Comparison of ENCODE assay signal across 10 cellular contexts in the genomic region with DNA sequence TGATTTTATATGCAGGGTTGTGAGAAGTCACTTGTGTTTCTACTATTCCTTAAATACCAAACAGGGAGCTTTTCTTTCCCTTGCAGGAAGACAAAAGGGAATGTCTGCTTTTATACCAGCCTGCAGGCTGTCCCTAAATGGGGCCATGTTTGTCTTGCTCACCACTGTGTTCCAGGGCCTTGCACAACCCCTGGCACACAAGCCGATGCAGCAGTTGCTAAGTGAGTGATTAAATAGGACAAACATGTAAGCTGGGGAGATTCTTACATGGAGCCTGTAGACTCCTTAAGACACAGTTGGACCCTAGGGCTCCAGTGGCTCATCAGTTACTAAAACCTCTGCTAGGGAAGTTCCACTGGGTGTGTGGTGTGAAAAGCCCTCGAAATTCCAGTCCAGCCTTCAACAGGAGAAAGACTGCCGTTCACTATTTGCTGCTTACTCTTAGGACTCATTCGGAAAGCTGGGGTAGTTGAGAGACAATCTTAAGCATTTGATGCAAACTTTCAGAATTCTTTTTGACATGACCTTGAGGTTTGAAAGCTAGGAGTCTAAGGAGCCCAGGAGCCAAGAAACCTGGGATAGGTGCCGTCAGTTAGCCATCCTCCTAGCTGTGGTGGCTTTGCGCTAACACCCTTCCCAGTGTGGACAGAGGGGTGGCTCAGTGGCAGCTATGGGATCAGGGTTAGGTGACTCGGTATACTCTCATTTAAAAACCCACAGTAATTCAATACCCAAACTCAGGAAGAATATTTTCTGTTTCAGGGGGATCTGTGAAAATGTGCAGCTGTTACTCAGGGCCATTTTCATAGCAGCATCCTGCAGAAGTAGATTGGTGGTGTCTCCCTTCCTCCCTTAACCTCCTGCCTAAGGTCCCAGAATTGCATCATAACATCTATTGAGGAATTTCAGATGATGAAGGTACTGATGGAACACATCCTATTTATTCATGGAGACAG. TPM values are rescaled to one million over a fixed set of nuclear protein-coding genes. Genes with fewer than 3 reads are reported as not detected.
DNase-seq lines count a peak whose midpoint lies in the region; ATAC-seq and TF ChIP-seq lines count a peak whose summit lies in the region.
"Had no signal": no experiment of that assay in that cellular context is flagged by ENCODE, and none has a peak within 500 bp of the region (broad histone marks: within the 10 kb centered on the region; RNA-seq: fewer than 3 reads in every experiment).

No MANE protein-coding gene starts in this region.

- peaks cover 0 to 2% of the 10 kb centered on the region in 2 donors for H3K36me3 ChIP-seq in left lung
- H3K36me3 ChIP-seq in stomach: peaks cover 0 to 21% (median 8%) of the 10 kb centered on the region in 4 donors
- H3K36me3 ChIP-seq in testis (ENCODE audit: low read depth, missing control alignments): no peaks in the 10 kb centered on the region
- H3K36me3 ChIP-seq: neutrophil had no signal

- H3K27ac ChIP-seq in cingulate gyrus (ENCODE audit: low read depth, low read length) (peak overlapping the region; percentile 47), left lung (no peak overlapping the region), stomach (peak overlapping the region in 4 of 5 donors; percentile 57 to 96 (median 66)), testis (no peak overlapping the region)
- H3K27ac ChIP-seq: neutrophil had no signal

- H3K9me3 ChIP-seq in left lung (no peaks in the 10 kb centered on the region), stomach (no peaks in the 10 kb centered on the region), testis (no peaks in the 10 kb centered on the region)
- H3K9me3 ChIP-seq: neutrophil had no signal

- intact Hi-C loops in left lung (cut with DNase I) (no loop called here), stomach (cut with DNase I; ENCODE audit: low total_unique reads) (no loop called here), testis (cut with DNase I; ENCODE audit: low total_unique reads) (no loop called here)
- intact Hi-C loops in activated CD8-positive, alpha-beta T cell treated with anti-CD3 and anti-CD28 coated beads for 36 hours (cut with micrococcal nuclease): no loop called here

- peak; percentile 82 for TF ChIP-seq EP300 in stomach (IDR thresholded peaks at IDR 0.05)

- ATAC-seq in left lung (peak; percentile 80), HG03196 (IDR thresholded peaks at IDR 0.05; ENCODE audit: unreplicated experiment) (no peak)
- ATAC-seq in activated CD8-positive, alpha-beta memory T cell treated with anti-CD3 and anti-CD28 coated beads, Interleukin-2, amount 10 ng/mL, durations not matched to agents 7 days and 5 days: no peak
- ATAC-seq in activated CD8-positive, alpha-beta T cell treated with anti-CD3 and anti-CD28 coated beads for 36 hours: no peak

- peak overlapping the region; percentile 64 for H3K27ac Mint-ChIP-seq in HFFc6
- H3K27ac Mint-ChIP-seq in activated CD8-positive, alpha-beta memory T cell treated with anti-CD3 and anti-CD28 coated beads, Interleukin-2, amount 10 ng/mL, durations not matched to agents 7 days and 5 days: no peak overlapping the region
- H3K27ac Mint-ChIP-seq in activated CD8-positive, alpha-beta T cell treated with anti-CD3 and anti-CD28 coated beads for 36 hours: no peak overlapping the region

- CTCF ChIA-PET in activated CD8-positive, alpha-beta memory T cell treated with anti-CD3 and anti-CD28 coated beads, Interleukin-2, amount 10 ng/mL, durations not matched to agents 7 days and 5 days (lab: Charles Lee): interaction anchor here (0.9 kb wide), 1 partner anchor 15 kb away, joined by 3 read pairs; no protein-coding TSS in a partner anchor
- CTCF ChIA-PET in activated CD8-positive, alpha-beta T cell treated with anti-CD3 and anti-CD28 coated beads for 36 hours (lab: Charles Lee): interaction anchor here (0.7 to 0.9 kb wide), 2 partner anchors 34 to 70 kb away, joined by 3 read pairs; no protein-coding TSS in a partner anchor

- H3K4me1 ChIP-seq in left lung (no peaks in the 10 kb centered on the region), stomach (peaks cover 0 to 57% (median 14%) of the 10 kb centered on the region in 4 donors), testis (no peaks in the 10 kb centered on the region)

- TF ChIP-seq POLR2A in stomach (IDR thresholded peaks at IDR 0.05) (no peak), testis (IDR thresholded peaks at IDR 0.05) (no peak)

- no peaks in the 10 kb centered on the region for H3K9me3 Mint-ChIP-seq in HFFc6
- no peaks in the 10 kb centered on the region for H3K9me3 Mint-ChIP-seq in activated CD8-positive, alpha-beta memory T cell treated with anti-CD3 and anti-CD28 coated beads, Interleukin-2, amount 10 ng/mL, durations not matched to agents 7 days and 5 days (ENCODE audit: low read depth)
- H3K9me3 Mint-ChIP-seq in activated CD8-positive, alpha-beta T cell treated with anti-CD3 and anti-CD28 coated beads for 36 hours: no peaks in the 10 kb centered on the region

- WGBS in stomach, 5 donors: 77 to 84% (median 79%) methylated on average over 7 of the region's 7 CpGs
- WGBS in testis, 2 donors: 86 to 90% methylated on average over 7 of the region's 7 CpGs

- peaks cover 18% of the 10 kb centered on the region for H3K4me1 Mint-ChIP-seq in HFFc6 (ENCODE audit: low read depth)
- no peaks in the 10 kb centered on the region for H3K4me1 Mint-ChIP-seq in activated CD8-positive, alpha-beta memory T cell treated with anti-CD3 and anti-CD28 coated beads, Interleukin-2, amount 10 ng/mL, durations not matched to agents 7 days and 5 days
- no peaks in the 10 kb centered on the region for H3K4me1 Mint-ChIP-seq in activated CD8-positive, alpha-beta T cell treated with anti-CD3 and anti-CD28 coated beads for 36 hours (ENCODE audit: low read depth)

- DNase-seq in HFFc6 (peak; percentile 27), left lung (no peak), stomach (peak; percentile 39), testis (no peak)
- no peak for DNase-seq in activated CD8-positive, alpha-beta memory T cell treated with anti-CD3 and anti-CD28 coated beads, Interleukin-2, amount 10 ng/mL, durations not matched to agents 7 days and 5 days
- no peak for DNase-seq in activated CD8-positive, alpha-beta T cell treated with anti-CD3 and anti-CD28 coated beads for 36 hours
- DNase-seq: activated naive CD4-positive, alpha-beta T cell had no signal

- no peak overlapping the region for H3K4me3 Mint-ChIP-seq in HFFc6
- no peak overlapping the region for H3K4me3 Mint-ChIP-seq in activated CD8-positive, alpha-beta memory T cell treated with anti-CD3 and anti-CD28 coated beads, Interleukin-2, amount 10 ng/mL, durations not matched to agents 7 days and 5 days
- H3K4me3 Mint-ChIP-seq in activated CD8-positive, alpha-beta T cell treated with anti-CD3 and anti-CD28 coated beads for 36 hours: no peak overlapping the region

- H3K4me3 ChIP-seq in left lung: no peak overlapping the region
- H3K4me3 ChIP-seq in stomach: no peak overlapping the region
- H3K4me3 ChIP-seq in testis: no peak overlapping the region

- POLR2A ChIA-PET in activated CD8-positive, alpha-beta T cell treated with anti-CD3 and anti-CD28 coated beads for 36 hours (lab: Charles Lee): no interaction called here

- H3K27me3 ChIP-seq in left lung: no peaks in the 10 kb centered on the region
- H3K27me3 ChIP-seq in stomach: no peaks in the 10 kb centered on the region
- no peaks in the 10 kb centered on the region for H3K27me3 ChIP-seq in testis
- H3K27me3 ChIP-seq: neutrophil had no signal

- TF ChIP-seq CTCF in HFFc6 (IDR thresholded peaks at IDR 0.05) (no peak), left lung (IDR thresholded peaks at IDR 0.05) (no peak), stomach (IDR thresholded peaks at IDR 0.05) (no peak), testis (IDR thresholded peaks at IDR 0.05) (no peak)
- no peak for TF ChIP-seq CTCF in activated CD8-positive, alpha-beta T cell treated with anti-CD3 and anti-CD28 coated beads for 36 hours (IDR thresholded peaks at IDR 0.05)

- no peaks in the 10 kb centered on the region for H3K27me3 Mint-ChIP-seq in HFFc6 (ENCODE audit: insufficient read depth)
- peaks cover 9% of the 10 kb centered on the region for H3K27me3 Mint-ChIP-seq in activated CD8-positive, alpha-beta memory T cell treated with anti-CD3 and anti-CD28 coated beads, Interleukin-2, amount 10 ng/mL, durations not matched to agents 7 days and 5 days
- no peaks in the 10 kb centered on the region for H3K27me3 Mint-ChIP-seq in activated CD8-positive, alpha-beta T cell treated with anti-CD3 and anti-CD28 coated beads for 36 hours

- H3K36me3 Mint-ChIP-seq in HFFc6 (ENCODE audit: low read depth): peaks cover 10% of the 10 kb centered on the region
- no peaks in the 10 kb centered on the region for H3K36me3 Mint-ChIP-seq in activated CD8-positive, alpha-beta memory T cell treated with anti-CD3 and anti-CD28 coated beads, Interleukin-2, amount 10 ng/mL, durations not matched to agents 7 days and 5 days
- H3K36me3 Mint-ChIP-seq in activated CD8-positive, alpha-beta T cell treated with anti-CD3 and anti-CD28 coated beads for 36 hours (ENCODE audit: low read depth): no peaks in the 10 kb centered on the region

RNA-seq across cellular contexts. Expression of a gene that starts 39.1 kb away (rescaled TPM):
- 1 to 10 TPM; 4.6 to 7.6 (median 7.4) TPM for total RNA-seq in HFFc6 (2021; fragmentation: NEBNext Ultra II Directional; extraction: Animal tissue kit (Norgen Biotek cat#: 25700))
- total RNA-seq in left lung: 10 to 100 TPM; 15.3 to 17.6 TPM
- total RNA-seq in stomach: 100 to 1,000 TPM in 4 of 5 donors, 10 to 100 TPM in 1; 71.3 to 469 (median 235) TPM
- polyA plus RNA-seq in stomach: 10 to 100 TPM in 1 of 3 donors, 1 to 10 TPM in 2; 4.0 to 88.7 (median 5.7) TPM
- 1 to 10 TPM; 1.5 TPM for total RNA-seq in activated CD8-positive, alpha-beta memory T cell treated with anti-CD3 and anti-CD28 coated beads, Interleukin-2, amount 10 ng/mL, durations not matched to agents 7 days and 5 days
- total RNA-seq in testis: 10 to 100 TPM in 1 of 2 donors, 1 to 10 TPM in 1; 10.0 to 11.1 TPM
- polyA plus RNA-seq in testis (ENCODE audit: insufficient read depth, low read depth, low replicate concordance): 17.9 TPM
- under 1 TPM; 0.63 to 0.69 TPM for total RNA-seq in activated CD8-positive, alpha-beta T cell treated with anti-CD3 and anti-CD28 coated beads for 36 hours

Comparison
In these comparisons a context has a peak if more than half of its experiments do, and no peak if none do; other contexts are left out.
1. DNase-seq: peak in HFFc6 (single experiment) and stomach (single experiment); none in left lung (0 of 2), activated CD8-positive, alpha-beta memory T cell treated with anti-CD3 and anti-CD28 coated beads, Interleukin-2, amount 10 ng/mL, durations not matched to agents 7 days and 5 days (single experiment), testis (single experiment) and activated CD8-positive, alpha-beta T cell treated with anti-CD3 and anti-CD28 coated beads for 36 hours (single experiment).
2. H3K27ac ChIP-seq: peak in cingulate gyrus (single experiment) and stomach (4 of 5); none in left lung (0 of 2) and testis (0 of 2).